Comparison of ENCODE assay signal across 9 cellular contexts in the genomic region with DNA sequence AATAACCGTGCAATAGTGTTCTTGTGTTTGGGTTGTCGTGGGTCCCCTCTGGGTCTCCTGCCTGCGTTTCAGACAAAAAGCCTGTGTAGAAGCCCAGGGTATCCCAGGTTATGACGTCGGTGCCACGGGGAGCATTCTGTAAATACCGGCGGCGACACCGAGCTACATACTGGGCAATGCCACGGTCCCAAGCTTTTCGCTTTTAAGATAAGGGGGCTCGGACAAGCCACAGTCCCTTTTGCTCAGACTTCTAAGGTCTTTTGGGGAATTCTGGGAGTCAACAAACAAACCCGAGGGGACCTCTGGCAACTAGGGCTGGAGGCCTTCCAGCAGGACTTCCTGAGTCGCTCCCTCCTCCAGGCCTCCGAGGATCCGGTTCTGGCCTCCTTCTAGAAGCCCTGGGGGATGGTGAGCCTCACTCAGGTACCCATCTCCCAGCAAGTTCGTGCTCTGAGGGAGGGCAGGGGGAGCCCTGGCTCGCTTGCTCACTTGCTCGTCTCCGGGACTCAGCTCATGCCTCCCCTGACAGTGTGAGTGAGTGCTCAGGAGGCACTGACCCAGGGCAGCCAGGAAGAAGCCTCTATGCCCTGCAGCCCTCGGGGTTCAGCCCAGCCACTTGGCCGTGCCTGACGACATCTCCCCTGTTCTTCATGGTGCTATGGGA.
A peak's percentile ranks its signal among the peaks of the same experiment; 100 is the strongest.
DNase-seq lines count a peak whose midpoint lies in the region; ATAC-seq and TF ChIP-seq lines count a peak whose summit lies in the region.
"Had no signal": no experiment of that assay in that cellular context is flagged by ENCODE, and none has a peak within 500 bp of the region (broad histone marks: within the 10 kb centered on the region; RNA-seq: fewer than 3 reads in every experiment).

No MANE protein-coding gene starts in this region.

- TF ChIP-seq CTCF in SK-N-SH (IDR thresholded peaks at IDR 0.05) = no peak
- no peak for TF ChIP-seq CTCF in gastroesophageal sphincter (IDR thresholded peaks at IDR 0.05)
- no peak for TF ChIP-seq CTCF in psoas muscle (IDR thresholded peaks at IDR 0.05)

- ATAC-seq in gastroesophageal sphincter (no peak), psoas muscle (no peak), HG02852 (IDR thresholded peaks at IDR 0.05; ENCODE audit: unreplicated experiment) (no peak)

- no peak overlapping the region for H2AFZ ChIP-seq in SK-N-SH (ENCODE audit: low read depth)

- CTCF ChIA-PET in SK-N-SH (lab: Yijun Ruan, JAX) = interaction anchor here (1.5 kb wide), 1 partner anchor 268 kb away, joined by 3 read pairs; no protein-coding TSS in a partner anchor

- no peaks in the 10 kb centered on the region for H4K20me1 ChIP-seq in SK-N-SH (ENCODE audit: insufficient read depth)

- H3K4me1 ChIP-seq in SK-N-SH (ENCODE audit: control insufficient read depth in 1 of 2, insufficient read depth in 2 of 2, low read depth in 1 of 2, low read length in 1 of 2) (peaks cover 10 to 13% of the 10 kb centered on the region in 2 experiments; a peak in 3 of 4 replicates), gastroesophageal sphincter (peaks cover 0 to 45% (median 36%) of the 10 kb centered on the region in 3 donors), psoas muscle (peaks cover 6% of the 10 kb centered on the region)

- no peak for TF ChIP-seq EP300 in SK-N-SH (IDR thresholded peaks at IDR 0.05; ENCODE audit: borderline replicate concordance in 1 of 2, low read depth in 1 of 2, low read length in 1 of 2)
- no peak for TF ChIP-seq EP300 in gastroesophageal sphincter (IDR thresholded peaks at IDR 0.05)

- H3K27ac ChIP-seq in SK-N-SH (ENCODE audit: low read depth in 2 of 2, low read length in 1 of 2) (no peak overlapping the region), gastroesophageal sphincter (peak overlapping the region in 3 of 4 donors; percentile 14 to 56 (median 42)), psoas muscle (no peak overlapping the region)

- peaks cover 0 to 4% of the 10 kb centered on the region in 2 experiments for H3K36me3 ChIP-seq in SK-N-SH (replicated peaks in 1 of 2; ENCODE audit: control insufficient read depth in 1 of 2, insufficient read depth in 2 of 2, low read length in 1 of 2)
- H3K36me3 ChIP-seq in gastroesophageal sphincter = no peaks in the 10 kb centered on the region
- H3K36me3 ChIP-seq in psoas muscle (ENCODE audit: insufficient read depth in 1 of 2, low read depth in 1 of 2) = no peaks in the 10 kb centered on the region

- TF ChIP-seq POLR2A in gastroesophageal sphincter (IDR thresholded peaks at IDR 0.05) = no peak

- 90% methylated on average over 16 of the region's 24 CpGs for WGBS in SK-N-SH (ENCODE audit: low lambda C conversion rate)
- 75 to 78% methylated on average over 9 to 10 of the region's 24 CpGs for WGBS in gastroesophageal sphincter (ENCODE audit: low coverage in 1 of 2), 2 donors
- 46 to 51% (median 51%) methylated on average over 24 of the region's 24 CpGs for WGBS in psoas muscle, 3 donors

- no peaks in the 10 kb centered on the region for H3K79me2 ChIP-seq in SK-N-SH (ENCODE audit: insufficient read depth)

- 0 out of 2 replicates have a peak, but pooled peaks cover 4% of the 10 kb centered on the region for H3K9me3 ChIP-seq in SK-N-SH
- H3K9me3 ChIP-seq in gastroesophageal sphincter = no peaks in the 10 kb centered on the region
- H3K9me3 ChIP-seq in psoas muscle = no peaks in the 10 kb centered on the region

- intact Hi-C loops in psoas muscle (cut with DNase I) = no loop called here

- no peaks in the 10 kb centered on the region for H3F3A ChIP-seq in SK-N-SH (replicated peaks; ENCODE audit: insufficient read depth)

- DNase-seq in EL (peak; percentile 35), SK-N-SH (no peak), psoas muscle (peak; percentile 35 to 63), GOT3 (lab: John Stamatoyannopoulos, UW) (no peak), Kasumi-1 (lab: John Stamatoyannopoulos, UW) (no peak), NCI-H2029 treated with DMSO at 0.1 percent for 48 hours (lab: John Stamatoyannopoulos, UW) (no peak)
- DNase-seq: naive B cell had no signal

- TF ChIP-seq RAD21 in SK-N-SH (IDR thresholded peaks at IDR 0.05; ENCODE audit: low read length) = no peak

- H3K27me3 ChIP-seq in SK-N-SH (ENCODE audit: insufficient read depth) (no peaks in the 10 kb centered on the region), gastroesophageal sphincter (no peaks in the 10 kb centered on the region), psoas muscle (ENCODE audit: insufficient read depth in 3 of 3, low read length in 2 of 3) (no peaks in the 10 kb centered on the region)

- H3K4me3 ChIP-seq in SK-N-SH (ENCODE audit: low read depth in 2 of 2, low read length in 1 of 2) (no peak overlapping the region), gastroesophageal sphincter (no peak overlapping the region), psoas muscle (no peak overlapping the region)

- H3K4me2 ChIP-seq in SK-N-SH = peak overlapping the region; percentile 29

- H3K9ac ChIP-seq in SK-N-SH = no peak overlapping the region

- POLR2A ChIA-PET in SK-N-SH (lab: Yijun Ruan, JAX) = no interaction called here

- no peaks in the 10 kb centered on the region for H3K9me2 ChIP-seq in SK-N-SH

TF ChIP-seq in SK-N-SH, 30 proteins besides CTCF, POLR2A, EP300 and RAD21:
- TF ChIP-seq ZBTB33 (IDR thresholded peaks at IDR 0.05; ENCODE audit: borderline replicate concordance, low read depth) = no peak
- TF ChIP-seq RFX5 (IDR thresholded peaks at IDR 0.05; ENCODE audit: low read length) = no peak
- TF ChIP-seq YY1 (IDR thresholded peaks at IDR 0.05; ENCODE audit: low read depth) = no peak
- TF ChIP-seq EZH2phosphoT487 (IDR thresholded peaks at IDR 0.05; ENCODE audit: borderline replicate concordance, low read depth) = no peak
- 0 out of 2 replicates have a peak, but pooled peaks have one; percentile 8 for TF ChIP-seq NFIC (IDR thresholded peaks at IDR 0.05; ENCODE audit: borderline replicate concordance)
- no peak for TF ChIP-seq PBX3 (IDR thresholded peaks at IDR 0.05)
- no peak for TF ChIP-seq FOSL2 (IDR thresholded peaks at IDR 0.05; ENCODE audit: borderline replicate concordance, low read depth)
- TF ChIP-seq FOXM1 (IDR thresholded peaks at IDR 0.05; ENCODE audit: low read depth) = no peak
- TF ChIP-seq TEAD4 (IDR thresholded peaks at IDR 0.05; ENCODE audit: borderline replicate concordance, insufficient read depth) = no peak
TF ChIP-seq in SK-N-SH: peak in this region for 1.

Comparison
In these comparisons a context has a peak if more than half of its experiments do, and no peak if none do; other contexts are left out.
1. DNase-seq: peak in EL (single experiment) and psoas muscle (2 of 2); none in SK-N-SH (single experiment), GOT3 (single experiment), Kasumi-1 (0 of 2) and NCI-H2029 treated with DMSO at 0.1 percent for 48 hours (single experiment).
2. H3K27ac ChIP-seq: peak in gastroesophageal sphincter (3 of 4); none in SK-N-SH (0 of 2) and psoas muscle (single experiment).